ENCODE assay signal across 11 cellular contexts in genomic region chr6:166656269-166657206, GRCh38. TPM values are rescaled to one million over a fixed set of nuclear protein-coding genes. Genes with fewer than 3 reads are reported as not detected.
DNase-seq lines count a peak whose midpoint lies in the region; ATAC-seq lines count a peak whose summit lies in the region.
"Had no signal": no experiment of that assay in that cellular context is flagged by ENCODE, and none has a peak within 500 bp of the region (broad histone marks: within the 10 kb centered on the region; RNA-seq: fewer than 3 reads in every experiment).

No MANE protein-coding gene starts in this region.

- H2BK5ac ChIP-seq in mesendoderm (ENCODE audit: low read length) = no peak overlapping the region

- WGBS in GM23248 (ENCODE audit: low coverage in 1 of 2, low lambda C conversion rate in 2 of 2, missing lambda C conversion rate in 2 of 2), 2 experiments = 19 to 25% methylated on average over 29 to 34 of the region's 34 CpGs
- no CpG with 5 or more reads among the region's 34 CpGs for WGBS in mesendoderm (ENCODE audit: extremely low coverage, insufficient coverage, low lambda C conversion rate)

- H2BK120ac ChIP-seq in mesendoderm (ENCODE audit: low read depth, low read length) = no peak overlapping the region

- in situ Hi-C loops in GM23248 (cut with MboI) = no loop called here

- no peak overlapping the region for H4K5ac ChIP-seq in mesendoderm (ENCODE audit: low read length)

- H3F3A ChIP-seq in GM23248 (ENCODE audit: insufficient read depth) = no peaks in the 10 kb centered on the region

- H3K27me3 ChIP-seq in GM23248 (replicated peaks; ENCODE audit: insufficient read depth) = peaks cover 53% of the 10 kb centered on the region
- no peaks in the 10 kb centered on the region for H3K27me3 ChIP-seq in mesendoderm (ENCODE audit: insufficient read depth, low read length, poor library complexity)

- intact Hi-C loops in dendritic cell treated with granulocyte-macrophage colony-stimulating factor and Interleukin-4, amounts not matched to agents 40 ng/mL and 50 ng/mL, for 4 days (cut with micrococcal nuclease) = no loop called here

- H3K9ac ChIP-seq in GM23248 (no peak overlapping the region), mesendoderm (ENCODE audit: low read length) (no peak overlapping the region)

- H3K79me2 ChIP-seq in GM23248 (ENCODE audit: insufficient read depth) = no peaks in the 10 kb centered on the region
- H3K79me2 ChIP-seq in mesendoderm (ENCODE audit: control insufficient read depth, insufficient read depth, low read length) = no peaks in the 10 kb centered on the region

- no peak overlapping the region for H2AFZ ChIP-seq in GM23248

- DNase-seq in AG08396 (ENCODE audit: low spot score) (peak; percentile 59), GM23248 (peak; percentile 48), mesendoderm (no peak), NCI-H187 (lab: John Stamatoyannopoulos, UW) (no peak), DMS79 treated with DMSO at 0.1 percent for 48 hours (lab: John Stamatoyannopoulos, UW) (no peak)
- DNase-seq: activated CD4-positive, alpha-beta T cell treated with anti-CD3 and anti-CD28 coated beads for 48 hours; Caco-2; glutamatergic neuron had no signal

- no peaks in the 10 kb centered on the region for H3K79me1 ChIP-seq in mesendoderm (ENCODE audit: low read length)

- no peak overlapping the region for H4K8ac ChIP-seq in mesendoderm (ENCODE audit: low read depth, low read length)

- H3K4me1 ChIP-seq in GM23248 (ENCODE audit: insufficient read depth) (no peaks in the 10 kb centered on the region), mesendoderm (ENCODE audit: control insufficient read depth, low read depth, low read length) (peaks cover 4% of the 10 kb centered on the region)
- H3K4me1 ChIP-seq: Caco-2 had no signal

- H2AK5ac ChIP-seq in mesendoderm (ENCODE audit: low read length) = no peak overlapping the region

- peak overlapping the region; percentile 41 for H3K4me3 Mint-ChIP-seq in dendritic cell treated with granulocyte-macrophage colony-stimulating factor and Interleukin-4, amounts not matched to agents 40 ng/mL and 50 ng/mL, for 4 days

- H3K4me2 ChIP-seq in GM23248 (ENCODE audit: unreplicated experiment) = no peak overlapping the region
- H3K4me2 ChIP-seq in mesendoderm (ENCODE audit: low read length) = peak overlapping the region; percentile 50

- H3K9me3 Mint-ChIP-seq in dendritic cell treated with granulocyte-macrophage colony-stimulating factor and Interleukin-4, amounts not matched to agents 40 ng/mL and 50 ng/mL, for 4 days = no peaks in the 10 kb centered on the region

- no peak overlapping the region for H2BK15ac ChIP-seq in mesendoderm (replicated peaks; ENCODE audit: low read depth)

- H3K36me3 Mint-ChIP-seq in dendritic cell treated with granulocyte-macrophage colony-stimulating factor and Interleukin-4, amounts not matched to agents 40 ng/mL and 50 ng/mL, for 4 days (ENCODE audit: low read depth) = no peaks in the 10 kb centered on the region

- no peaks in the 10 kb centered on the region for H3K9me3 ChIP-seq in GM23248 (ENCODE audit: low read depth)
- H3K9me3 ChIP-seq: Caco-2 had no signal

- H3K4me1 Mint-ChIP-seq in dendritic cell treated with granulocyte-macrophage colony-stimulating factor and Interleukin-4, amounts not matched to agents 40 ng/mL and 50 ng/mL, for 4 days (ENCODE audit: low read depth) = no peaks in the 10 kb centered on the region

- no peak overlapping the region for H3K18ac ChIP-seq in mesendoderm (ENCODE audit: low read length)

- H3K27ac Mint-ChIP-seq in dendritic cell treated with granulocyte-macrophage colony-stimulating factor and Interleukin-4, amounts not matched to agents 40 ng/mL and 50 ng/mL, for 4 days = peak overlapping the region; percentile 42

- H3K36me3 ChIP-seq in GM23248 (ENCODE audit: low read depth) (no peaks in the 10 kb centered on the region), mesendoderm (ENCODE audit: control insufficient read depth, insufficient read depth, low read length) (no peaks in the 10 kb centered on the region)

- H4K20me1 ChIP-seq in GM23248 (ENCODE audit: insufficient read depth) = no peaks in the 10 kb centered on the region

- no peaks in the 10 kb centered on the region for H3K9me2 ChIP-seq in GM23248 (ENCODE audit: insufficient read depth)

- no peak overlapping the region for H3K56ac ChIP-seq in mesendoderm (ENCODE audit: low read length)

- H3K4ac ChIP-seq in mesendoderm (ENCODE audit: low read depth, low read length) = no peak overlapping the region

- peaks cover 6% of the 10 kb centered on the region for H3K27me3 Mint-ChIP-seq in dendritic cell treated with granulocyte-macrophage colony-stimulating factor and Interleukin-4, amounts not matched to agents 40 ng/mL and 50 ng/mL, for 4 days

- ATAC-seq in HG03565 (IDR thresholded peaks at IDR 0.05; ENCODE audit: unreplicated experiment) (no peak), GM18909 (IDR thresholded peaks at IDR 0.05; ENCODE audit: poor library complexity, unreplicated experiment) (no peak)

- H3K23ac ChIP-seq in mesendoderm (ENCODE audit: low read length) = no peak overlapping the region

- no peak overlapping the region for H3K27ac ChIP-seq in GM23248
- H3K27ac ChIP-seq in mesendoderm (ENCODE audit: low read depth, low read length) = no peak overlapping the region

- no peak overlapping the region for H3K4me3 ChIP-seq in GM23248
- no peak overlapping the region for H3K4me3 ChIP-seq in mesendoderm (ENCODE audit: low read length)

RNA-seq across cellular contexts. Expression of gene RPS6KA2, which starts 29.5 kb away (rescaled TPM):
- 42.0 and 45.1 TPM in 2 replicates for total RNA-seq in GM23248 (2014; rRNA removed; shearing (Covaris generic))
- 44.0 and 49.0 TPM in 2 replicates for polyA plus RNA-seq in GM23248 (2016; fragmentation: Nextera tagmentation; extraction: Ambion mirVana)
- 7.5 TPM for polyA plus RNA-seq in mesendoderm (2013, experiment 1 of 2)
- 6.9 TPM for polyA plus RNA-seq in mesendoderm (2013, experiment 2 of 2)

Comparison
In these comparisons a context has a peak if more than half of its experiments do, and no peak if none do; other contexts are left out.
1. DNase-seq: peak in AG08396 (single experiment) and GM23248 (single experiment); none in mesendoderm (single experiment), NCI-H187 (0 of 2) and DMS79 treated with DMSO at 0.1 percent for 48 hours (single experiment).